ENCODE assay signal across 15 cellular contexts in genomic region chr19:35224681-35225604, GRCh38. TPM values are rescaled to one million over a fixed set of nuclear protein-coding genes. Genes with fewer than 3 reads are reported as not detected.
DNase-seq lines count a peak whose midpoint lies in the region; ATAC-seq lines count a peak whose summit lies in the region.
"Had no signal": no experiment of that assay in that cellular context is flagged by ENCODE, and none has a peak within 500 bp of the region (broad histone marks: within the 10 kb centered on the region; RNA-seq: fewer than 3 reads in every experiment).

No MANE protein-coding gene starts in this region.

- peak overlapping the region; percentile 27 for H3K4me3 ChIP-seq in iPS-15b (ENCODE audit: low read depth, low read length)

- no peaks in the 10 kb centered on the region for H3K9me3 ChIP-seq in T-helper 17 cell (ENCODE audit: control insufficient read depth, low read length, poor library complexity, severe bottlenecking)
- peaks cover 3% of the 10 kb centered on the region for H3K9me3 ChIP-seq in iPS-15b (ENCODE audit: control insufficient read depth, insufficient read depth, low read length)

- H3K4me3 Mint-ChIP-seq in activated CD4-positive, alpha-beta memory T cell treated with anti-CD3 and anti-CD28 coated beads for 36 hours: no peak overlapping the region
- no peak overlapping the region for H3K4me3 Mint-ChIP-seq in activated CD4-positive, alpha-beta memory T cell treated with anti-CD3 and anti-CD28 coated beads, Interleukin-2, amount 10 ng/mL, durations not matched to agents 7 days and 5 days
- H3K4me3 Mint-ChIP-seq in T-helper 17 cell: peak overlapping the region; percentile 19
- H3K4me3 Mint-ChIP-seq: activated T-helper 1 cell treated with anti-CD3 and anti-CD28 coated beads, Interleukin-12 subunit alpha, Interleukin-12 subunit beta, Interleukin-2, Interleukin-4 antibody, amounts not matched to agents 30 ng/mL and 10 ng/mL and 1 ng/mL, durations not matched to agents 14 hours and 24 hours and 36 hours had no signal

- peaks cover 26% of the 10 kb centered on the region for H3K4me1 Mint-ChIP-seq in activated CD4-positive, alpha-beta memory T cell treated with anti-CD3 and anti-CD28 coated beads for 36 hours (ENCODE audit: low read depth)
- H3K4me1 Mint-ChIP-seq in activated CD4-positive, alpha-beta memory T cell treated with anti-CD3 and anti-CD28 coated beads, Interleukin-2, amount 10 ng/mL, durations not matched to agents 7 days and 5 days: peaks cover 21% of the 10 kb centered on the region
- peaks cover 29% of the 10 kb centered on the region for H3K4me1 Mint-ChIP-seq in T-helper 17 cell

- no peak overlapping the region for H3K27ac Mint-ChIP-seq in activated CD4-positive, alpha-beta memory T cell treated with anti-CD3 and anti-CD28 coated beads for 36 hours
- no peak overlapping the region for H3K27ac Mint-ChIP-seq in activated CD4-positive, alpha-beta memory T cell treated with anti-CD3 and anti-CD28 coated beads, Interleukin-2, amount 10 ng/mL, durations not matched to agents 7 days and 5 days
- no peak overlapping the region for H3K27ac Mint-ChIP-seq in T-helper 17 cell
- H3K27ac Mint-ChIP-seq: activated T-helper 1 cell treated with anti-CD3 and anti-CD28 coated beads, Interleukin-12 subunit alpha, Interleukin-12 subunit beta, Interleukin-2, Interleukin-4 antibody, amounts not matched to agents 30 ng/mL and 10 ng/mL and 1 ng/mL, durations not matched to agents 14 hours and 24 hours and 36 hours had no signal

- CTCF ChIA-PET in activated CD4-positive, alpha-beta memory T cell treated with anti-CD3 and anti-CD28 coated beads for 36 hours (lab: Charles Lee): interaction anchor here (1.2 to 1.3 kb wide), 2 partner anchors 9 to 158 kb away, joined by 3 read pairs; no protein-coding TSS in a partner anchor
- CTCF ChIA-PET in activated CD4-positive, alpha-beta memory T cell treated with anti-CD3 and anti-CD28 coated beads, Interleukin-2, amount 10 ng/mL, durations not matched to agents 7 days and 5 days (lab: Charles Lee): no interaction called here

- no peaks in the 10 kb centered on the region for H3K9me3 Mint-ChIP-seq in activated CD4-positive, alpha-beta memory T cell treated with anti-CD3 and anti-CD28 coated beads for 36 hours
- H3K9me3 Mint-ChIP-seq in activated CD4-positive, alpha-beta memory T cell treated with anti-CD3 and anti-CD28 coated beads, Interleukin-2, amount 10 ng/mL, durations not matched to agents 7 days and 5 days: peaks cover 7% of the 10 kb centered on the region
- H3K9me3 Mint-ChIP-seq: activated T-helper 1 cell treated with anti-CD3 and anti-CD28 coated beads, Interleukin-12 subunit alpha, Interleukin-12 subunit beta, Interleukin-2, Interleukin-4 antibody, amounts not matched to agents 30 ng/mL and 10 ng/mL and 1 ng/mL, durations not matched to agents 14 hours and 24 hours and 36 hours had no signal

- peak; percentile 47 for DNase-seq in activated CD4-positive, alpha-beta memory T cell treated with anti-CD3 and anti-CD28 coated beads for 36 hours
- DNase-seq in activated CD4-positive, alpha-beta memory T cell treated with anti-CD3 and anti-CD28 coated beads, Interleukin-2, amount 10 ng/mL, durations not matched to agents 7 days and 5 days: no peak
- DNase-seq in T-helper 17 cell (no peak), sciatic nerve (ENCODE audit: low spot score) (no peak), cortex of kidney (lab: John Stamatoyannopoulos, UW) (no peak), NCI-H1436 treated with DMSO at 0.1 percent for 48 hours (lab: John Stamatoyannopoulos, UW) (no peak), G401 (ENCODE audit: low spot score) (no peak)
- DNase-seq: DMS79 treated with DMSO at 0.1 percent for 48 hours, kidney, NCI-H1930, occipital lobe, T-helper 2 cell had no signal

- no peaks in the 10 kb centered on the region for H3K36me3 ChIP-seq in iPS-15b (ENCODE audit: control insufficient read depth, insufficient read depth, low read length)

- intact Hi-C loops in activated CD4-positive, alpha-beta memory T cell treated with anti-CD3 and anti-CD28 coated beads for 36 hours (cut with micrococcal nuclease): no loop called here
- intact Hi-C loops in sciatic nerve (cut with DNase I): no loop called here

- POLR2A ChIA-PET in activated CD4-positive, alpha-beta memory T cell treated with anti-CD3 and anti-CD28 coated beads for 36 hours (lab: Charles Lee): no interaction called here
- POLR2A ChIA-PET in activated CD4-positive, alpha-beta memory T cell treated with anti-CD3 and anti-CD28 coated beads, Interleukin-2, amount 10 ng/mL, durations not matched to agents 7 days and 5 days (lab: Charles Lee): interaction anchor here (1.2 kb wide), 1 partner anchor 13 kb away, joined by 3 read pairs; no protein-coding TSS in a partner anchor

- ATAC-seq in T-helper 17 cell (peak; percentile 48), sciatic nerve (peak; percentile 36)

- peak overlapping the region; percentile 29 for H3K9ac ChIP-seq in iPS-15b (ENCODE audit: low read depth, low read length)

- H3K27me3 ChIP-seq in iPS-15b (ENCODE audit: control insufficient read depth, insufficient read depth, low read length): no peaks in the 10 kb centered on the region

- in situ Hi-C loops in G401 (cut with HindIII; ENCODE audit: low sequenced_read_pairs): no loop called here

- no peaks in the 10 kb centered on the region for H3K36me3 Mint-ChIP-seq in activated CD4-positive, alpha-beta memory T cell treated with anti-CD3 and anti-CD28 coated beads for 36 hours
- no peaks in the 10 kb centered on the region for H3K36me3 Mint-ChIP-seq in activated CD4-positive, alpha-beta memory T cell treated with anti-CD3 and anti-CD28 coated beads, Interleukin-2, amount 10 ng/mL, durations not matched to agents 7 days and 5 days (ENCODE audit: low read depth)
- H3K36me3 Mint-ChIP-seq in T-helper 17 cell (ENCODE audit: low read depth): no peaks in the 10 kb centered on the region

- no peaks in the 10 kb centered on the region for H3K27me3 Mint-ChIP-seq in activated CD4-positive, alpha-beta memory T cell treated with anti-CD3 and anti-CD28 coated beads for 36 hours
- H3K27me3 Mint-ChIP-seq in activated CD4-positive, alpha-beta memory T cell treated with anti-CD3 and anti-CD28 coated beads, Interleukin-2, amount 10 ng/mL, durations not matched to agents 7 days and 5 days: peaks cover 2% of the 10 kb centered on the region
- no peaks in the 10 kb centered on the region for H3K27me3 Mint-ChIP-seq in T-helper 17 cell

- peaks cover 4% of the 10 kb centered on the region for H3K4me1 ChIP-seq in iPS-15b (ENCODE audit: control insufficient read depth, insufficient read depth, low read length)

RNA-seq across cellular contexts. Expression of gene FAM187B, which starts 3.6 kb away (rescaled TPM):
- total RNA-seq in activated CD4-positive, alpha-beta memory T cell treated with anti-CD3 and anti-CD28 coated beads for 36 hours: under 1 TPM in 1 of 2 experiments, not detected in 1; 0.19 TPM
- not detected for total RNA-seq in activated CD4-positive, alpha-beta memory T cell treated with anti-CD3 and anti-CD28 coated beads, Interleukin-2, amount 10 ng/mL, durations not matched to agents 7 days and 5 days
- total RNA-seq in T-helper 17 cell: not detected
- 0.31 TPM for total RNA-seq in sciatic nerve
- total RNA-seq in G401 (2014; rRNA removed; shearing (Covaris generic)): not detected in 2 replicates
- total RNA-seq: activated T-helper 1 cell treated with anti-CD3 and anti-CD28 coated beads, Interleukin-12 subunit alpha, Interleukin-12 subunit beta, Interleukin-2, Interleukin-4 antibody, amounts not matched to agents 30 ng/mL and 10 ng/mL and 1 ng/mL, durations not matched to agents 14 hours and 24 hours and 36 hours; HT-29; kidney; occipital lobe had no signal

RNA-seq across cellular contexts. Expression of gene LSR, which starts 23.9 kb away (rescaled TPM):
- total RNA-seq in activated CD4-positive, alpha-beta memory T cell treated with anti-CD3 and anti-CD28 coated beads for 36 hours: 10 to 100 TPM; 25.4 to 28.7 TPM
- 10 to 100 TPM; 13.2 to 13.3 TPM for total RNA-seq in activated CD4-positive, alpha-beta memory T cell treated with anti-CD3 and anti-CD28 coated beads, Interleukin-2, amount 10 ng/mL, durations not matched to agents 7 days and 5 days
- total RNA-seq in T-helper 17 cell (10 to 100 TPM; 42.6 to 44.5 TPM), sciatic nerve (9.3 TPM)
- total RNA-seq in G401 (2014; rRNA removed; shearing (Covaris generic)): 16.7 and 18.7 TPM in 2 replicates

RNA-seq across cellular contexts. Expression of gene USF2, which starts 43.8 kb away (rescaled TPM):
- 100 to 1,000 TPM; 117 to 121 TPM for total RNA-seq in activated CD4-positive, alpha-beta memory T cell treated with anti-CD3 and anti-CD28 coated beads for 36 hours
- total RNA-seq in activated CD4-positive, alpha-beta memory T cell treated with anti-CD3 and anti-CD28 coated beads, Interleukin-2, amount 10 ng/mL, durations not matched to agents 7 days and 5 days: 100 to 1,000 TPM; 164 to 172 TPM
- 100 to 1,000 TPM; 204 to 299 TPM for total RNA-seq in T-helper 17 cell
- total RNA-seq in sciatic nerve: 137 TPM
- 90.7 and 98.8 TPM in 2 replicates for total RNA-seq in G401 (2014; rRNA removed; shearing (Covaris generic))

RNA-seq across cellular contexts. Expression of gene HAMP, which starts 57.4 kb away (rescaled TPM):
- total RNA-seq in activated CD4-positive, alpha-beta memory T cell treated with anti-CD3 and anti-CD28 coated beads for 36 hours: not detected
- total RNA-seq in activated CD4-positive, alpha-beta memory T cell treated with anti-CD3 and anti-CD28 coated beads, Interleukin-2, amount 10 ng/mL, durations not matched to agents 7 days and 5 days: under 1 TPM; 0.38 to 0.43 TPM
- 1 to 10 TPM in 1 of 2 donors, under 1 TPM in 1; 0.55 to 2.8 TPM for total RNA-seq in T-helper 17 cell
- 8.9 TPM for total RNA-seq in sciatic nerve
- total RNA-seq in G401 (2014; rRNA removed; shearing (Covaris generic)): not detected in 2 replicates
- total RNA-seq: occipital lobe had no signal
